In the genomic region with DNA sequence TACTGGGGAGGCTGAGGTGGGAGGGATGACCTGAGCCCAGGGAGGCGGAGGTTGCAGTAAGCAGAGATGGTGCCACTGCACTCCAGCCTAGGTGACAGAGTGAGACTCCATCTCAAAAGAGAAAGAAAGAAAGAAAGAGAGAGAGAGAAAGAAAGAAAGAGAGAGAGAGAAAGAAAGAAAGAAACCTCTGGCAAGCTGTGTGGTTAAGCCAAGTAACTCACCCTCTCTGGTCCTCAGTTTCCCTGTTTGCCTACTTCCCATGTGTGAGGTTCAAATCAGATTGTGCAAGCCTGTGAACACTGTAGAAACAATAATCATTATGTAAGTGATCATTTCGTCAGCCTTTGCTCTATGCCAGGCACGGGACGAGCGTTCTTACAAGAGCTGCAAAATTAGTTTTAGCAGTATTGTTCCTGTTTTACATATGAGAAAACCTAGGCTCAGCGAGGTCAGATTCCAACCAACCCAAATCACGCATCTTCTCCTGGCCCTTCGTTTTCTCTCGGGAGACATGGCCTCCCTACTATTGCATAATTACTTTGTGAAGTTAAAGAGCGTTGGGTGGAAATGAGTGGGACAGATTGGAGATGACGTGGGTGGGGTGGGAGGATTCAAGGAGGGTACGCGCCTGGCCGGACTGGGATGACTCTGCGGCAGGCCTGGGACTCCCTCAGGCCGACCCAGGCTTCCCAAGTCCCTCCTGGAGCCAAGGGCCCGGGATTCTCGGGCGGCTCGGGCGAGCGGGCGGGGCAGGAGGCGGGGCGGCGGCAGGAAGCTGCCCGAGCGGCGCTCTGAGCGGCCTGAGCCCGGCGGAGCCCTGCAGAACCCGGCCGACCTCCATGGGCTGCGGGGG, we compare ENCODE assay signal across 8 cellular contexts. TPM values are rescaled to one million over a fixed set of nuclear protein-coding genes. Genes with fewer than 3 reads are reported as not detected.
DNase-seq lines count a peak whose midpoint lies in the region; ATAC-seq and TF ChIP-seq lines count a peak whose summit lies in the region.

A gene with protein sequence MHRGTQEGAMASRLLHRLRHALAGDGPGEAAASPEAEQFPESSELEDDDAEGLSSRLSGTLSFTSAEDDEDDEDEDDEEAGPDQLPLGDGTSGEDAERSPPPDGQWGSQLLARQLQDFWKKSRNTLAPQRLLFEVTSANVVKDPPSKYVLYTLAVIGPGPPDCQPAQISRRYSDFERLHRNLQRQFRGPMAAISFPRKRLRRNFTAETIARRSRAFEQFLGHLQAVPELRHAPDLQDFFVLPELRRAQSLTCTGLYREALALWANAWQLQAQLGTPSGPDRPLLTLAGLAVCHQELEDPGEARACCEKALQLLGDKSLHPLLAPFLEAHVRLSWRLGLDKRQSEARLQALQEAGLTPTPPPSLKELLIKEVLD (plus strand): TSS at position 770 of the 853 bp plus-strand sequence. CDS start 121 bp downstream, outside the sequence.

- H3K9me3 ChIP-seq in ascending aorta (no peaks in the 10 kb centered on the region), heart left ventricle (no peaks in the 10 kb centered on the region)

- peak; percentile 46 for ATAC-seq in HG03354 (IDR thresholded peaks at IDR 0.05; ENCODE audit: poor library complexity, severe bottlenecking, unreplicated experiment)
- ATAC-seq in heart left ventricle = peak; percentile 84 to 92 (median 88)
- ATAC-seq in omental fat pad (ENCODE audit: low FRiP score) = peak; percentile 91
- no peak for ATAC-seq in GM18870 (IDR thresholded peaks at IDR 0.05; ENCODE audit: unreplicated experiment)

- intact Hi-C loops in ascending aorta (cut with DNase I) (no loop called here), heart left ventricle (cut with DNase I) (loop anchor here in 2 of 10 donors (10.0 kb wide), 1 partner anchor 102 kb away; the partner anchor contains the start of gene PCIF1 (in 2 of the 2))

- peaks cover 27 to 39% of the 10 kb centered on the region in 2 donors for H3K4me1 ChIP-seq in ascending aorta
- H3K4me1 ChIP-seq in heart left ventricle = peaks cover 0 to 53% (median 36%) of the 10 kb centered on the region in 12 donors

- peak within 1 kb of the TSS; percentile 60 to 92 for H3K4me3 ChIP-seq in ascending aorta
- H3K4me3 ChIP-seq in heart left ventricle = peak within 1 kb of the TSS; percentile 54 to 90 (median 73)

- H3K27ac ChIP-seq in ascending aorta = peak within 1 kb of the TSS; percentile 96 to 97
- H3K27ac ChIP-seq in heart left ventricle = peak within 1 kb of the TSS; percentile 89 to 99 (median 95)

- TF ChIP-seq POLR2A in heart left ventricle (IDR thresholded peaks at IDR 0.05) = peak in 1 of 2 donors; percentile 48

- TF ChIP-seq CTCF in ascending aorta (IDR thresholded peaks at IDR 0.05) = no peak
- TF ChIP-seq CTCF in heart left ventricle (IDR thresholded peaks at IDR 0.05) = no peak
- no peak for TF ChIP-seq CTCF in omental fat pad (IDR thresholded peaks at IDR 0.05)

- 4 to 10% (median 6%) methylated on average over 16 to 35 of the region's 35 CpGs for WGBS in heart left ventricle, 4 donors

- peaks cover 1 to 3% of the 10 kb centered on the region in 2 donors for H3K36me3 ChIP-seq in ascending aorta
- H3K36me3 ChIP-seq in heart left ventricle = peaks cover 0 to 17% (median 8%) of the 10 kb centered on the region in 9 donors

- no peaks in the 10 kb centered on the region for H3K27me3 ChIP-seq in ascending aorta
- no peaks in the 10 kb centered on the region for H3K27me3 ChIP-seq in heart left ventricle

- DNase-seq in DMS114 treated with DMSO at 0.1 percent for 48 hours (lab: John Stamatoyannopoulos, UW; ENCODE audit: unreplicated experiment) = peak; percentile 61
- DNase-seq in ascending aorta (ENCODE audit: low spot score in 2 of 2) = peak; percentile 56 to 95
- peak; percentile 88 to 95 (median 92) for DNase-seq in heart left ventricle
- DNase-seq in omental fat pad (ENCODE audit: low spot score) = peak; percentile 66
- no peak for DNase-seq in COR-L47 (lab: John Stamatoyannopoulos, UW)

TF ChIP-seq in PFSK-1, 5 proteins besides CTCF, POLR2A, EP300 and RAD21:
- TF ChIP-seq TAF1 (IDR thresholded peaks at IDR 0.05; ENCODE audit: borderline replicate concordance, insufficient read depth, low read length) (peak; percentile 46; the same call in 1 of the 2 replicates), FOXP2 (optimal IDR thresholded peaks at IDR 0.05; ENCODE audit: borderline replicate concordance, extremely low read depth, extremely low read length, insufficient read depth) (peak; percentile 7), SIN3A (IDR thresholded peaks at IDR 0.05; ENCODE audit: borderline replicate concordance, insufficient read depth, low read length) (no peak; the same call in 1 of the 2 replicates), POLR2AphosphoS5 (IDR thresholded peaks at IDR 0.05; ENCODE audit: low read depth, low read length) (no peak)
- TF ChIP-seq, protein P1, sequence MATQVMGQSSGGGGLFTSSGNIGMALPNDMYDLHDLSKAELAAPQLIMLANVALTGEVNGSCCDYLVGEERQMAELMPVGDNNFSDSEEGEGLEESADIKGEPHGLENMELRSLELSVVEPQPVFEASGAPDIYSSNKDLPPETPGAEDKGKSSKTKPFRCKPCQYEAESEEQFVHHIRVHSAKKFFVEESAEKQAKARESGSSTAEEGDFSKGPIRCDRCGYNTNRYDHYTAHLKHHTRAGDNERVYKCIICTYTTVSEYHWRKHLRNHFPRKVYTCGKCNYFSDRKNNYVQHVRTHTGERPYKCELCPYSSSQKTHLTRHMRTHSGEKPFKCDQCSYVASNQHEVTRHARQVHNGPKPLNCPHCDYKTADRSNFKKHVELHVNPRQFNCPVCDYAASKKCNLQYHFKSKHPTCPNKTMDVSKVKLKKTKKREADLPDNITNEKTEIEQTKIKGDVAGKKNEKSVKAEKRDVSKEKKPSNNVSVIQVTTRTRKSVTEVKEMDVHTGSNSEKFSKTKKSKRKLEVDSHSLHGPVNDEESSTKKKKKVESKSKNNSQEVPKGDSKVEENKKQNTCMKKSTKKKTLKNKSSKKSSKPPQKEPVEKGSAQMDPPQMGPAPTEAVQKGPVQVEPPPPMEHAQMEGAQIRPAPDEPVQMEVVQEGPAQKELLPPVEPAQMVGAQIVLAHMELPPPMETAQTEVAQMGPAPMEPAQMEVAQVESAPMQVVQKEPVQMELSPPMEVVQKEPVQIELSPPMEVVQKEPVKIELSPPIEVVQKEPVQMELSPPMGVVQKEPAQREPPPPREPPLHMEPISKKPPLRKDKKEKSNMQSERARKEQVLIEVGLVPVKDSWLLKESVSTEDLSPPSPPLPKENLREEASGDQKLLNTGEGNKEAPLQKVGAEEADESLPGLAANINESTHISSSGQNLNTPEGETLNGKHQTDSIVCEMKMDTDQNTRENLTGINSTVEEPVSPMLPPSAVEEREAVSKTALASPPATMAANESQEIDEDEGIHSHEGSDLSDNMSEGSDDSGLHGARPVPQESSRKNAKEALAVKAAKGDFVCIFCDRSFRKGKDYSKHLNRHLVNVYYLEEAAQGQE (IDR thresholded peaks at IDR 0.05; ENCODE audit: insufficient read depth in 1 of 2, low read depth in 2 of 2, low read length in 2 of 2) = no peak

RNA-seq across cellular contexts. Expression of the gene that starts here (rescaled TPM):
- 17.8 TPM for polyA plus RNA-seq in PFSK-1 (2012; ENCODE audit: insufficient read length, low read depth)
- 182 TPM for total RNA-seq in ascending aorta
- 10 to 100 TPM; 14.1 to 45.6 (median 21.4) TPM for total RNA-seq in heart left ventricle
- 10 to 100 TPM; 13.7 to 18.6 TPM for polyA plus RNA-seq in heart left ventricle
- total RNA-seq in omental fat pad = 100 to 1,000 TPM in 1 of 4 donors, 10 to 100 TPM in 3; 42.6 to 147 (median 66.8) TPM
